Comparison of ENCODE assay signal across 21 cellular contexts in the genomic region with DNA sequence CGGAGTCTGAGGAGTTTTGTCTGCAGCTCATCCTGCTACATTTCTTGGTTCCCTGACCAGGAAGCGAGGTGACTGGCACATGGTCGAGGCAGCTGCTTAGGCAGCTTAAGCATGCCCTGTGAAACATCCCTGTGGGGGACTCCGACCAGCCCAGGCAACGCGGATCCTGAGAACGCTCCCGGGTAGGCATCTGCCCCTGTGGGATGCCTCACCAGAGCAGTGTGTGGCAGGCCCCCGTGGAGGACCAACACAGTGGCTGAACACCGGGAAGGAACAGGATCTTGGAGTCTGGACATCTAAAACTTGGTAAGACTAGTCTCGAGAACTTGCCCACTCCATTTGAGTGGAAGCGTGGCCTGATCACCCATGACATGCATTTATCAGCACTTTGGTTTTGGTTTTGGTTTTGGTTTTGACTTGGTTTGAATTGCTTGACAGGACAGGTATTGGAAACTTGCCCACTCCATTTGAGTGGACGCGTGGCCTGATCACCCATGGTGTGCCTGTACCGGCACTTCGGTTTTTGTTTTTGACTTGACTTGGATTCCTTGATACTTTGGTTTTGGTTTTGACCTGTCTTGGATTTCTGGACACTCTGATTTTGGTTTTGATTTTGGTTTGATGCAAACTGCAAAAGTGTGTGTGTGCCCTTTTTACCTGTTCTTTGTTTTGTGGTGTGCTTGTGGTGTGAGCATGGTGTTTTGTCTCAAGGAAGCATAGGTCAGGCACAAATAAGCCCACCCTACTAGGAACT. TPM values are rescaled to one million over a fixed set of nuclear protein-coding genes. Genes with fewer than 3 reads are reported as not detected.
DNase-seq lines count a peak whose midpoint lies in the region; ATAC-seq, FAIRE-seq and TF ChIP-seq lines count a peak whose summit lies in the region.
"Had no signal": no experiment of that assay in that cellular context is flagged by ENCODE, and none has a peak within 500 bp of the region (broad histone marks: within the 10 kb centered on the region; RNA-seq: fewer than 3 reads in every experiment).

No MANE protein-coding gene starts in this region.

- SMC1A ChIA-PET in GM12878 (lab: Charles Lee; ENCODE audit: uncharacterized antibody, unreplicated experiment) = interaction anchor here (1.1 to 15.7 kb wide), 2 partner anchors 7 to 347 kb away, joined by 3 to 311 read pairs; no protein-coding TSS in a partner anchor

- H3K79me2 ChIP-seq in KMS-11 (ENCODE audit: insufficient read depth, low read depth) (no peaks in the 10 kb centered on the region), GM12878 (ENCODE audit: control insufficient read depth, insufficient read depth, low read length) (no peaks in the 10 kb centered on the region)

- no peaks in the 10 kb centered on the region for H3K27me3 ChIP-seq in KMS-11 (ENCODE audit: insufficient read depth, low read depth)
- no peaks in the 10 kb centered on the region for H3K27me3 ChIP-seq in GM12878 (replicated peaks in 1 of 2; ENCODE audit: control insufficient read depth in 2 of 2, insufficient read depth in 2 of 2, low read length in 1 of 2)
- H3K27me3 ChIP-seq in small intestine (ENCODE audit: control insufficient read depth in 2 of 2, insufficient read depth in 2 of 2, low read length in 2 of 2) = no peaks in the 10 kb centered on the region
- H3K27me3 ChIP-seq in Peyer's patch = no peaks in the 10 kb centered on the region

- BruUV-seq in GM12878 (replicated peaks; lab: Mats Ljungman, UMichigan) = no TSS peak

- H3K4me3 ChIP-seq in KMS-11 (IDR thresholded peaks at IDR 0.05; ENCODE audit: insufficient read depth, low read depth, low read length) = no peak overlapping the region
- H3K4me3 ChIP-seq in GM12878 = no peak overlapping the region
- no peak overlapping the region for H3K4me3 ChIP-seq in small intestine (ENCODE audit: low read depth in 1 of 2, low read length in 2 of 2)
- H3K4me3 ChIP-seq in Peyer's patch = no peak overlapping the region
- H3K4me3 ChIP-seq: dorsolateral prefrontal cortex, GM23248 had no signal

- in situ Hi-C loops in GM12878 (cut with MboI) = loop anchor here (10.0 kb wide), 1 partner anchor 677 kb away; no protein-coding TSS in a partner anchor

- DNase-seq in activated T-cell treated with anti-CD3 and anti-CD28 coated beads, Interleukin-2, amount 50 U/mL, for 4 hours = no peak
- DNase-seq in activated T-cell treated with anti-CD3 and anti-CD28 coated beads for 4 hours (no peak), GM12878 (ENCODE audit: low read depth, low spot score) (no peak), small intestine (peak; percentile 50), SKM-1 treated with dmso at 0.1 percent for 144 hours (lab: John Stamatoyannopoulos, UW; ENCODE audit: unreplicated experiment) (no peak), Peyer's patch (no peak)
- DNase-seq: ACHN; anterior cingulate cortex; caudate nucleus; DND-41; dorsolateral prefrontal cortex; foreskin melanocyte; GM23248; NCI-H1417; NCI-H524; stimulated activated CD4-positive, alpha-beta T cell treated with anti-CD3 and anti-CD28 coated beads, Interleukin-4, amount 100 ng/mL, for 24 hours had no signal

- TF ChIP-seq CTCF in KMS-11 (conservative IDR thresholded peaks at IDR 0.05; ENCODE audit: low read depth, low read length) (no peak), GM12878 (IDR thresholded peaks at IDR 0.05 in 2 of 3, conservative IDR thresholded peaks at IDR 0.05 in 1 of 3; ENCODE audit: control insufficient read depth in 2 of 3, extremely low read depth in 1 of 3, insufficient read depth in 1 of 3, low read depth in 3 of 3, low read length in 3 of 3) (no peak), Peyer's patch (IDR thresholded peaks at IDR 0.05) (no peak)

- H3K4me2 ChIP-seq in KMS-11 (no peak overlapping the region), GM12878 (ENCODE audit: control insufficient read depth, insufficient read depth) (peak overlapping the region; percentile 81)

- no peaks in the 10 kb centered on the region for H3K9me3 Mint-ChIP-seq in activated T-cell treated with anti-CD3 and anti-CD28 coated beads, Interleukin-2, amount 50 U/mL, for 4 hours
- H3K9me3 Mint-ChIP-seq: neural crest cell had no signal

- peak overlapping the region; percentile 16 for H3K4me3 Mint-ChIP-seq in activated T-cell treated with anti-CD3 and anti-CD28 coated beads, Interleukin-2, amount 50 U/mL, for 4 hours
- H3K4me3 Mint-ChIP-seq: neural crest cell had no signal

- no peak for FAIRE-seq in GM12878 (lab: Jason Lieb, UNC)
- no peak for FAIRE-seq in small intestine (lab: Jason Lieb, UNC)
- FAIRE-seq: HTR-8/SVneo had no signal

- no peaks in the 10 kb centered on the region for H3K27me3 Mint-ChIP-seq in activated T-cell treated with anti-CD3 and anti-CD28 coated beads, Interleukin-2, amount 50 U/mL, for 4 hours (ENCODE audit: low read depth)

- intact Hi-C loops in GM12878 (cut with micrococcal nuclease; ENCODE audit: unreplicated experiment) = no loop called here

- no peak for TF ChIP-seq POLR2A in GM12878 (IDR thresholded peaks at IDR 0.05; ENCODE audit: low read depth, low read length)
- no peak for TF ChIP-seq POLR2A in Peyer's patch (IDR thresholded peaks at IDR 0.05)

- RAD21 ChIA-PET in GM12878 (lab: Charles Lee; ENCODE audit: unreplicated experiment) = interaction anchor here (0.8 kb wide), 1 partner anchor 8 kb away, joined by 3 read pairs; no protein-coding TSS in a partner anchor

- no peak overlapping the region for H3K27ac ChIP-seq in KMS-11
- H3K27ac ChIP-seq in GM12878 (ENCODE audit: control insufficient read depth, insufficient read depth) = no peak overlapping the region
- no peak overlapping the region for H3K27ac ChIP-seq in small intestine (ENCODE audit: low read depth in 1 of 2, low read length in 1 of 2)
- H3K27ac ChIP-seq in Peyer's patch = no peak overlapping the region
- H3K27ac ChIP-seq: dorsolateral prefrontal cortex, GM23248, VCaP had no signal

- H2AFZ ChIP-seq in KMS-11 (ENCODE audit: low read depth) (peak overlapping the region; percentile 19; the same call in 1 of the 2 replicates), GM12878 (ENCODE audit: control insufficient read depth, low read depth, low read length) (peak overlapping the region; percentile 80)
- H2AFZ ChIP-seq: GM23248 had no signal

- no peak for TF ChIP-seq EP300 in GM12878 (IDR thresholded peaks at IDR 0.05; ENCODE audit: borderline replicate concordance in 1 of 2, control insufficient read depth in 1 of 2, low read depth in 2 of 2, low read length in 2 of 2)

- POLR2A ChIA-PET in GM12878 (lab: Charles Lee) = interaction anchor here (7.9 kb wide), 1 partner anchor 9 kb away, joined by 66 read pairs; no protein-coding TSS in a partner anchor

- CTCF ChIA-PET in GM12878 (lab: Yijun Ruan, JAX) = no interaction called here

- H3K9ac ChIP-seq in KMS-11 (no peak overlapping the region), GM12878 (ENCODE audit: control insufficient read depth, insufficient read depth, low read length) (no peak overlapping the region)
- H3K9ac ChIP-seq: GM23248 had no signal

- ATAC-seq in activated T-cell treated with anti-CD3 and anti-CD28 coated beads, Interleukin-2, amount 50 U/mL, for 4 hours = no peak
- ATAC-seq in GM12878 = no peak
- ATAC-seq in HG03159 (IDR thresholded peaks at IDR 0.05; ENCODE audit: unreplicated experiment) = no peak

- H4K20me1 ChIP-seq in KMS-11 (ENCODE audit: insufficient read depth) (no peaks in the 10 kb centered on the region), GM12878 (ENCODE audit: control insufficient read depth, insufficient read depth) (no peaks in the 10 kb centered on the region)

- peaks cover 7% of the 10 kb centered on the region for H3K4me1 ChIP-seq in KMS-11 (ENCODE audit: low read depth, poor library complexity, severe bottlenecking)
- H3K4me1 ChIP-seq in GM12878 (ENCODE audit: control insufficient read depth, insufficient read depth, low read length) = peaks cover 7% of the 10 kb centered on the region
- no peaks in the 10 kb centered on the region for H3K4me1 ChIP-seq in small intestine (ENCODE audit: control insufficient read depth in 2 of 2, insufficient read depth in 1 of 2, low read depth in 1 of 2, low read length in 1 of 2)
- H3K4me1 ChIP-seq in Peyer's patch = no peaks in the 10 kb centered on the region

- H3K36me3 ChIP-seq in KMS-11 (ENCODE audit: insufficient read depth) = no peaks in the 10 kb centered on the region
- H3K36me3 ChIP-seq in GM12878 (ENCODE audit: control insufficient read depth in 2 of 2, insufficient read depth in 2 of 2, low read length in 1 of 2) = no peaks in the 10 kb centered on the region
- H3K36me3 ChIP-seq in small intestine (ENCODE audit: control insufficient read depth in 2 of 2, insufficient read depth in 2 of 2, low read length in 2 of 2) = no peaks in the 10 kb centered on the region
- no peaks in the 10 kb centered on the region for H3K36me3 ChIP-seq in Peyer's patch

- no peaks in the 10 kb centered on the region for H3K36me3 Mint-ChIP-seq in activated T-cell treated with anti-CD3 and anti-CD28 coated beads, Interleukin-2, amount 50 U/mL, for 4 hours (ENCODE audit: insufficient read depth)

- H3K4me1 Mint-ChIP-seq in activated T-cell treated with anti-CD3 and anti-CD28 coated beads, Interleukin-2, amount 50 U/mL, for 4 hours (ENCODE audit: low read depth) = peaks cover 16% of the 10 kb centered on the region
- H3K4me1 Mint-ChIP-seq: neural crest cell had no signal

- TF ChIP-seq RAD21 in GM12878 (IDR thresholded peaks at IDR 0.05; ENCODE audit: insufficient read depth, low read depth, low read length) = no peak

- no peaks in the 10 kb centered on the region for H3K9me3 ChIP-seq in GM12878 (replicated peaks; ENCODE audit: control insufficient read depth, insufficient read depth, low read length)
- no peaks in the 10 kb centered on the region for H3K9me3 ChIP-seq in small intestine (ENCODE audit: control insufficient read depth, low read depth)
- H3K9me3 ChIP-seq in Peyer's patch = no peaks in the 10 kb centered on the region

- WGBS in GM12878 (ENCODE audit: insufficient coverage, insufficient replicate concordance, low lambda C conversion rate, missing lambda C conversion rate) = 69% methylated on average over 16 of the region's 16 CpGs
- WGBS in small intestine, 3 donors = 79 to 84% (median 83%) methylated on average over 16 of the region's 16 CpGs

RNA-seq across cellular contexts. Expression of a gene that starts 12.2 kb away (rescaled TPM):
- 1 to 10 TPM; 1.2 to 2.0 (median 2.0) TPM for total RNA-seq in activated T-cell treated with anti-CD3 and anti-CD28 coated beads, Interleukin-2, amount 50 U/mL, for 4 hours
- 15.1 and 16.4 TPM in 2 replicates for total RNA-seq in GM12878 (2013; cell fraction: nucleolus; rRNA removed)
- total RNA-seq in GM12878 (2014; rRNA removed) (33.0 and 37.0 TPM in 2 replicates), GM12878 (2014; rRNA removed; fragmentation: Illumina TruSeq; extraction: Trizol) (45.1 and 47.1 TPM in 2 replicates), GM12878 (2021) (28.7 TPM in 2 replicates), Peyer's patch (10 to 100 TPM in 1 of 4 donors, 1 to 10 TPM in 3; 1.7 to 14.9 (median 5.8) TPM)
- 11.4 TPM for polyA plus RNA-seq in GM12878 (2011; ENCODE audit: low read depth)
- polyA plus RNA-seq in GM12878 (2011; rRNA removed) (40.9 and 69.0 TPM in 2 replicates), GM12878 (2014; fragmentation: Illumina TruSeq; extraction: Trizol) (39.4 and 40.8 TPM in 2 replicates), GM12878 (2014; fragmentation: Nextera tagmentation; extraction: Ambion mirVana) (10 to 100 TPM; 16.7 to 21.3 TPM), GM12878 (2014; rRNA removed) (27.3 and 31.0 TPM in 2 replicates), GM12878 (2016; fragmentation: Nextera tagmentation; extraction: Ambion mirVana) (10 to 100 TPM; 46.8 to 49.7 TPM), small intestine (10 to 100 TPM in 1 of 3 donors, 1 to 10 TPM in 2; 1.8 to 20.4 (median 4.6) TPM)
- polyA plus RNA-seq in GM12878 (2011; cell fraction: cytosol; rRNA removed) = 20.4 and 22.7 TPM in 2 replicates
- 18.6 and 27.3 TPM in 2 replicates for polyA plus RNA-seq in GM12878 (2011; cell fraction: nucleus; rRNA removed)
- polyA plus RNA-seq in GM12878 (2012) = 11.8 and 19.8 TPM in 2 replicates
- 34.3 and 49.5 TPM in 2 replicates for polyA minus RNA-seq in GM12878 (2011; rRNA and poly(A)+ RNA removed)
- polyA minus RNA-seq in GM12878 (2011; cell fraction: cytosol; rRNA and poly(A)+ RNA removed) = 15.4 and 17.8 TPM in 2 replicates
- 12.2 and 17.8 TPM in 2 replicates for polyA minus RNA-seq in GM12878 (2011; cell fraction: nucleus; rRNA and poly(A)+ RNA removed)
